9 cellular contexts compared by ENCODE assay signal in genomic region chr13:37640499-37640898, GRCh38. TPM values are rescaled to one million over a fixed set of nuclear protein-coding genes. Genes with fewer than 3 reads are reported as not detected.
DNase-seq lines count a peak whose midpoint lies in the region; ATAC-seq and TF ChIP-seq lines count a peak whose summit lies in the region.
"Had no signal": no experiment of that assay in that cellular context is flagged by ENCODE, and none has a peak within 500 bp of the region (broad histone marks: within the 10 kb centered on the region; RNA-seq: fewer than 3 reads in every experiment).

No MANE protein-coding gene starts in this region.

- intact Hi-C loops in activated CD4-positive, alpha-beta T cell treated with anti-CD3 and anti-CD28 coated beads, Interleukin-2, amount 10 ng/mL, durations not matched to agents 24 days and 14 days (cut with micrococcal nuclease), result no loop called here

- ATAC-seq in GM19023 (IDR thresholded peaks at IDR 0.05; ENCODE audit: unreplicated experiment) (no peak), HG02981 (IDR thresholded peaks at IDR 0.05; ENCODE audit: unreplicated experiment) (no peak)
- ATAC-seq: HCT116 had no signal

- no peak overlapping the region for H3K9ac ChIP-seq in neural progenitor cell

- peak; percentile 82 for DNase-seq in EH (ENCODE audit: low read depth)
- peak; percentile 26 for DNase-seq in NCI-H460 (ENCODE audit: extremely low read depth, low read depth)
- DNase-seq in cerebellar cortex (ENCODE audit: low spot score), result peak; percentile 7
- DNase-seq in neural progenitor cell (ENCODE audit: low spot score), result peak; percentile 44
- no peak for DNase-seq in activated CD4-positive, alpha-beta T cell treated with anti-CD3 and anti-CD28 coated beads, Interleukin-2, amount 10 ng/mL, durations not matched to agents 24 days and 14 days
- DNase-seq in GM13977 (ENCODE audit: low spot score), result no peak

- H3K9me3 Mint-ChIP-seq in neural progenitor cell, result no peaks in the 10 kb centered on the region
- no peaks in the 10 kb centered on the region for H3K9me3 Mint-ChIP-seq in activated CD4-positive, alpha-beta T cell treated with anti-CD3 and anti-CD28 coated beads, Interleukin-2, amount 10 ng/mL, durations not matched to agents 24 days and 14 days

- no peak overlapping the region for H3K4me3 ChIP-seq in neural progenitor cell

- H3K36me3 ChIP-seq in neural progenitor cell, result no peaks in the 10 kb centered on the region

- no peaks in the 10 kb centered on the region for H4K20me1 ChIP-seq in neural progenitor cell (ENCODE audit: low read depth)

- H3K4me1 ChIP-seq in neural progenitor cell, result peaks cover 8% of the 10 kb centered on the region

- no peak overlapping the region for H2AFZ ChIP-seq in neural progenitor cell (replicated peaks)

- H3K27ac ChIP-seq in neural progenitor cell, result no peak overlapping the region

- H3K27me3 Mint-ChIP-seq in neural progenitor cell (ENCODE audit: insufficient read depth, low read depth), result no peaks in the 10 kb centered on the region
- H3K27me3 Mint-ChIP-seq in activated CD4-positive, alpha-beta T cell treated with anti-CD3 and anti-CD28 coated beads, Interleukin-2, amount 10 ng/mL, durations not matched to agents 24 days and 14 days, result no peaks in the 10 kb centered on the region

- in situ Hi-C loops in GM13977 (cut with MboI; ENCODE audit: low pct_unique_long_range_greater_than_20kb, low sequenced_read_pairs, unreplicated experiment), result no loop called here

- H3K9me3 ChIP-seq in neural progenitor cell (ENCODE audit: low read depth), result no peaks in the 10 kb centered on the region

- H3K27me3 ChIP-seq in neural progenitor cell, result no peaks in the 10 kb centered on the region

- H3K4me2 ChIP-seq in neural progenitor cell, result no peak overlapping the region

- H3K27ac Mint-ChIP-seq in neural progenitor cell, result peak overlapping the region; percentile 96
- no peak overlapping the region for H3K27ac Mint-ChIP-seq in activated CD4-positive, alpha-beta T cell treated with anti-CD3 and anti-CD28 coated beads, Interleukin-2, amount 10 ng/mL, durations not matched to agents 24 days and 14 days

- peak; percentile 68 for TF ChIP-seq CTCF in neural progenitor cell (IDR thresholded peaks at IDR 0.05)
- TF ChIP-seq CTCF in GM13977 (IDR thresholded peaks at IDR 0.05; ENCODE audit: extremely low read depth, insufficient read depth, missing control alignments), result no peak

- H3K36me3 Mint-ChIP-seq in neural progenitor cell, result peaks cover 21% of the 10 kb centered on the region
- no peaks in the 10 kb centered on the region for H3K36me3 Mint-ChIP-seq in activated CD4-positive, alpha-beta T cell treated with anti-CD3 and anti-CD28 coated beads, Interleukin-2, amount 10 ng/mL, durations not matched to agents 24 days and 14 days (ENCODE audit: low read depth)

- no peaks in the 10 kb centered on the region for H3K79me2 ChIP-seq in neural progenitor cell (ENCODE audit: low read depth)

- peaks cover 27% of the 10 kb centered on the region for H3K4me1 Mint-ChIP-seq in neural progenitor cell
- no peaks in the 10 kb centered on the region for H3K4me1 Mint-ChIP-seq in activated CD4-positive, alpha-beta T cell treated with anti-CD3 and anti-CD28 coated beads, Interleukin-2, amount 10 ng/mL, durations not matched to agents 24 days and 14 days

- no peak overlapping the region for H3K4me3 Mint-ChIP-seq in neural progenitor cell
- H3K4me3 Mint-ChIP-seq in activated CD4-positive, alpha-beta T cell treated with anti-CD3 and anti-CD28 coated beads, Interleukin-2, amount 10 ng/mL, durations not matched to agents 24 days and 14 days, result no peak overlapping the region

- H3F3A ChIP-seq in neural progenitor cell (ENCODE audit: low read depth), result peaks cover 5% of the 10 kb centered on the region

RNA-seq across cellular contexts. Expression of gene POSTN, which starts 41.9 kb away (rescaled TPM):
- total RNA-seq in NCI-H460 (2014; rRNA removed; shearing (Covaris generic)), result 0.45 and 0.58 TPM in 2 replicates
- polyA plus RNA-seq in NCI-H460 (2014; cell fraction: nucleus; rRNA removed), result 0.10 and 0.49 TPM in 2 replicates
- not detected in 2 replicates for total RNA-seq in neural progenitor cell (ENCODE audit: low replicate concordance)
- total RNA-seq in activated CD4-positive, alpha-beta T cell treated with anti-CD3 and anti-CD28 coated beads, Interleukin-2, amount 10 ng/mL, durations not matched to agents 24 days and 14 days, result not detected in 2 replicates

Comparison
In these comparisons a context has a peak if more than half of its experiments do, and no peak if none do; other contexts are left out.
1. DNase-seq: peak in EH (single experiment), NCI-H460 (single experiment), cerebellar cortex (single experiment) and neural progenitor cell (single experiment); none in activated CD4-positive, alpha-beta T cell treated with anti-CD3 and anti-CD28 coated beads, Interleukin-2, amount 10 ng/mL, durations not matched to agents 24 days and 14 days (single experiment) and GM13977 (single experiment).